In the genomic region with DNA sequence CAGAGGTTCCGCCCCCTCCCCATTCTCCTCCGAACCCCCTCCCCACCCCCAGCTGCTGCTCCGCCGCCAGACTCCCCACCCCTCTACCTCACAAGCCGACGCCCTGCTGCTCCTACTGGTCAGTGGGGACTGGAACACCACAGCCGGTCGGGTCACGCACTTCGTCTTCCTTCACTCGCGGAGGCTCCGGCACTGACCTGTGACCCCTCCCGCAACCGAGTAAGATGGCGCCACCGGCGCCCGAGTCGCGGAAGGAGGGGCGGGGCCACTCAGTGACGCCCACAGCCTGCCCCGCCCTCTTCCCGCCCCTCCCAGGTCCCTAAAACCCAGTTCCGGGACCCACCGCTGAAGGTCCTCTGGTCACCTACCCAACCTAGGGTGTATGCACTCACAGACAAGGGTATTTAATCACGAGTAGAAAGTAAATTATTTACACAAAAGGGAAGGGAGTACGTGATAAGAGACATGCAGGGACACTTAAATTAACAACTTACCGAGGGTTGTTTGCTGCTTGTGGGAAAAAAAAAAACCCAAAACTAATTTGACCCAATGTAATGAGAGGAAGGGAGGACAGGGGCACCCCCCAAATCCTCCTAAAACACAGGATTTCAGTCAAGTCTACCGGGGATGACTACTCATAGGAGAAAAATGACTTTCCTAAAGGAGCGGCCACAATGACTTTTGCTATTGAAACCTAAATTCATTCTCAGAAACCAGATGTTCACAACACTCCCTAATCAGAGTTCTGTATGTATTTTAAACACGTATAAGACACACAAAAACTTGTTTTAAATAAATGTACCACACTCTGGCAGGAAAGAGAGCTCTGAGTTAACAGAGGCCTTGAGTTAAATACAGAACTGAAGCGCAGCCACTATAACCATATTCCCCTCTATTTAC, we compare ENCODE assay signal across 8 cellular contexts. TPM values are rescaled to one million over a fixed set of nuclear protein-coding genes. Genes with fewer than 3 reads are reported as not detected.
DNase-seq lines count a peak whose midpoint lies in the region; ATAC-seq, FAIRE-seq and TF ChIP-seq lines count a peak whose summit lies in the region.

A gene with protein sequence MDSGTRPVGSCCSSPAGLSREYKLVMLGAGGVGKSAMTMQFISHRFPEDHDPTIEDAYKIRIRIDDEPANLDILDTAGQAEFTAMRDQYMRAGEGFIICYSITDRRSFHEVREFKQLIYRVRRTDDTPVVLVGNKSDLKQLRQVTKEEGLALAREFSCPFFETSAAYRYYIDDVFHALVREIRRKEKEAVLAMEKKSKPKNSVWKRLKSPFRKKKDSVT (minus strand): TSS at position 194 of the 900 bp plus-strand sequence. CDS start 588 bp downstream, outside the sequence.

- no peak for FAIRE-seq in keratinocyte (lab: Jason Lieb, UNC)

- H3K27me3 ChIP-seq in AG04450 (ENCODE audit: control insufficient read depth, insufficient read depth, low read length) (no peaks in the 10 kb centered on the region), keratinocyte (ENCODE audit: control insufficient read depth, extremely low read depth, insufficient read depth, low read length) (no peaks in the 10 kb centered on the region)

- DNase-seq in AG04450 (ENCODE audit: low read depth, low spot score) (no peak), NCI-H345 treated with DMSO at 0.1 percent for 48 hours (lab: John Stamatoyannopoulos, UW; ENCODE audit: unreplicated experiment) (peak; percentile 99), cerebellum (ENCODE audit: low spot score) (peak; percentile 89), keratinocyte (ENCODE audit: low read depth, low spot score) (no peak)
- peak; percentile 75 for DNase-seq in activated CD4-positive, alpha-beta T cell treated with anti-CD3 and anti-CD28 coated beads for 1 hour
- peak; percentile 74 to 76 for DNase-seq in stimulated activated CD4-positive, alpha-beta T cell treated with anti-CD3 and anti-CD28 coated beads, Interleukin-15, amount 100 ng/mL, for 1 hour (ENCODE audit: low read depth in 1 of 2, low spot score in 1 of 2)

- H2AFZ ChIP-seq in keratinocyte (ENCODE audit: control insufficient read depth, low read length), result peak within 1 kb of the TSS; percentile 59

- H3K4me3 ChIP-seq in AG04450 (ENCODE audit: low read depth, low read length), result peak within 1 kb of the TSS; percentile 73
- peak within 1 kb of the TSS; percentile 69 to 86 (median 71) for H3K4me3 ChIP-seq in keratinocyte (ENCODE audit: control insufficient read depth in 2 of 3, extremely low read depth in 1 of 3, insufficient read depth in 2 of 3, low read depth in 1 of 3, low read length in 3 of 3)

- POLR2A ChIA-PET in AG04450 (lab: Yijun Ruan, JAX), result no interaction called here

- peak within 1 kb of the TSS; percentile 84 for H3K27ac ChIP-seq in AG04450 (ENCODE audit: low read depth, low read length)
- peak within 1 kb of the TSS; percentile 70 for H3K27ac ChIP-seq in keratinocyte (ENCODE audit: control insufficient read depth, insufficient read depth, low read length)

- H4K20me1 ChIP-seq in keratinocyte (ENCODE audit: control insufficient read depth, extremely low read depth, insufficient read depth, low read length), result no peaks in the 10 kb centered on the region

- TF ChIP-seq CTCF in AG04450 (IDR thresholded peaks at IDR 0.05; ENCODE audit: low read depth, low read length) (peak; percentile 23; the same call in 1 of the 2 replicates), keratinocyte (optimal IDR thresholded peaks at IDR 0.05 in 1 of 3, IDR thresholded peaks at IDR 0.05 in 1 of 3, conservative IDR thresholded peaks at IDR 0.05 in 1 of 3; ENCODE audit: extremely low read depth in 1 of 3, insufficient read depth in 2 of 3, low read length in 3 of 3) (no peak)

- H3K9ac ChIP-seq in keratinocyte (ENCODE audit: control insufficient read depth, extremely low read depth, insufficient read depth, low read length), result peak within 1 kb of the TSS; percentile 74

- H3K4me2 ChIP-seq in keratinocyte (ENCODE audit: control insufficient read depth, extremely low read depth, insufficient read depth, low read depth, low read length), result peak within 1 kb of the TSS; percentile 95

- ATAC-seq in GM18870 (IDR thresholded peaks at IDR 0.05; ENCODE audit: unreplicated experiment) (peak; percentile 74), HG03108 (IDR thresholded peaks at IDR 0.05; ENCODE audit: unreplicated experiment) (peak; percentile 87)

- H3K9me1 ChIP-seq in keratinocyte (ENCODE audit: control insufficient read depth, extremely low read depth, insufficient read depth, low read length), result no peaks in the 10 kb centered on the region

- peaks cover 7% of the 10 kb centered on the region for H3K79me2 ChIP-seq in keratinocyte (ENCODE audit: control insufficient read depth, insufficient read depth, low read length)

- peaks cover 18% of the 10 kb centered on the region for H3K4me1 ChIP-seq in keratinocyte (ENCODE audit: control insufficient read depth, extremely low read depth, insufficient read depth, low read length)

- no peaks in the 10 kb centered on the region for H3K9me3 ChIP-seq in AG04450 (ENCODE audit: control insufficient read depth, insufficient read depth, low read length)
- no peaks in the 10 kb centered on the region for H3K9me3 ChIP-seq in keratinocyte (ENCODE audit: control insufficient read depth, low read depth, low read length)

- CTCF ChIA-PET in AG04450 (lab: Charles Lee), result no interaction called here

- dilution Hi-C loops in keratinocyte (cut with MboI; ENCODE audit: extremely low pct_ligation_motif_present, low sequenced_read_pairs), result no loop called here

- H3K36me3 ChIP-seq in keratinocyte (ENCODE audit: control insufficient read depth in 2 of 2, extremely low read depth in 1 of 2, insufficient read depth in 2 of 2, low read length in 2 of 2), result peaks cover 12 to 17% of the 10 kb centered on the region in 2 experiments

RNA-seq across cellular contexts. Expression of the gene that starts here (rescaled TPM):
- polyA plus RNA-seq in AG04450 (2011; rRNA removed), result 56.4 and 65.2 TPM in 2 replicates
- 61.1 and 69.2 TPM in 2 replicates for polyA minus RNA-seq in AG04450 (2011; rRNA and poly(A)+ RNA removed)
- 26.2 TPM for total RNA-seq in cerebellum
- 27.1 to 33.5 TPM (median 28.7 TPM) in 3 replicates for polyA plus RNA-seq in keratinocyte
- polyA plus RNA-seq in keratinocyte (2011; ENCODE audit: low read depth), result 31.3 TPM
- 19.5 and 30.5 TPM in 2 replicates for polyA plus RNA-seq in keratinocyte (2011; cell fraction: cytosol; rRNA removed)
- polyA plus RNA-seq in keratinocyte (2011; cell fraction: nucleus; rRNA removed), result 27.9 and 37.2 TPM in 2 replicates
- 15.7 and 25.3 TPM in 2 replicates for polyA plus RNA-seq in keratinocyte (2012; ENCODE audit: low replicate concordance)
- 14.7 to 57.6 TPM (median 34.9 TPM) in 3 replicates for polyA minus RNA-seq in keratinocyte
- polyA minus RNA-seq in keratinocyte (2011; cell fraction: cytosol; rRNA and poly(A)+ RNA removed), result 21.5 TPM
- 10.7 and 29.2 TPM in 2 replicates for polyA minus RNA-seq in keratinocyte (2011; cell fraction: nucleus; rRNA and poly(A)+ RNA removed)

Comparison
In these comparisons a context has a peak if more than half of its experiments do, and no peak if none do; other contexts are left out.
1. DNase-seq: peak in NCI-H345 treated with DMSO at 0.1 percent for 48 hours (single experiment), activated CD4-positive, alpha-beta T cell treated with anti-CD3 and anti-CD28 coated beads for 1 hour (single experiment), cerebellum (single experiment) and stimulated activated CD4-positive, alpha-beta T cell treated with anti-CD3 and anti-CD28 coated beads, Interleukin-15, amount 100 ng/mL, for 1 hour (2 of 2); none in AG04450 (single experiment) and keratinocyte (single experiment).